ENCODE assay signal across 12 cellular contexts in genomic region chr3:112042842-112043280, GRCh38. TPM values are rescaled to one million over a fixed set of nuclear protein-coding genes. Genes with fewer than 3 reads are reported as not detected.
DNase-seq lines count a peak whose midpoint lies in the region; ATAC-seq and TF ChIP-seq lines count a peak whose summit lies in the region.
"Had no signal": no experiment of that assay in that cellular context is flagged by ENCODE, and none has a peak within 500 bp of the region (broad histone marks: within the 10 kb centered on the region; RNA-seq: fewer than 3 reads in every experiment).

No MANE protein-coding gene starts in this region.

- no peak overlapping the region for H2AK5ac ChIP-seq in trophoblast cell (ENCODE audit: low read length)

- no peak overlapping the region for H4K12ac ChIP-seq in trophoblast cell (ENCODE audit: low read depth, low read length)

- TF ChIP-seq CTCF in heart right ventricle (IDR thresholded peaks at IDR 0.05) (no peak), sigmoid colon (IDR thresholded peaks at IDR 0.05) (no peak)

- WGBS in heart right ventricle, 2 donors, result 62 to 72% methylated on average over 6 of the region's 6 CpGs
- WGBS in sigmoid colon, 2 donors, result 20 to 67% methylated on average over 6 of the region's 6 CpGs
- WGBS in trophoblast cell (ENCODE audit: extremely low coverage, insufficient coverage, insufficient read length), result no CpG with 5 or more reads among the region's 6 CpGs

- H3K9ac ChIP-seq in endocrine pancreas (ENCODE audit: control insufficient read depth, insufficient read depth, low read length) (no peak overlapping the region), trophoblast cell (ENCODE audit: low read length) (no peak overlapping the region)

- intact Hi-C loops in heart right ventricle (cut with DNase I), result loop anchor here in 7 of 10 donors (2.0 to 10.0 kb wide), 7 partner anchors 48 to 378 kb away; partner anchors contain the start of gene TAGLN3 (in 1 of the 7)
- intact Hi-C loops in Right ventricle myocardium inferior (cut with DNase I), result loop anchor here (2.0 kb wide), 3 partner anchors 30 to 374 kb away; no protein-coding TSS in a partner anchor
- intact Hi-C loops in sigmoid colon (cut with DNase I), result loop anchor here (1.0 kb wide), 1 partner anchor 374 kb away; no protein-coding TSS in a partner anchor

- H4K91ac ChIP-seq in trophoblast cell (ENCODE audit: low read depth, low read length), result no peak overlapping the region

- ATAC-seq in heart right ventricle (peak in 6 of 8 donors; percentile 20 to 46 (median 36)), Right ventricle myocardium inferior (no peak)

- no peak overlapping the region for H3K4ac ChIP-seq in trophoblast cell (ENCODE audit: low read depth, low read length)

- H3K9me3 ChIP-seq in heart right ventricle (no peaks in the 10 kb centered on the region), endocrine pancreas (ENCODE audit: control insufficient read depth, low read length) (no peaks in the 10 kb centered on the region), sigmoid colon (no peaks in the 10 kb centered on the region), trophoblast cell (ENCODE audit: insufficient read depth, low read depth, low read length) (no peaks in the 10 kb centered on the region)
- H3K9me3 ChIP-seq: gastroesophageal sphincter had no signal

- no peak overlapping the region for H2BK120ac ChIP-seq in trophoblast cell (ENCODE audit: insufficient read depth, low read length, poor library complexity)

- no peak for TF ChIP-seq POLR2A in sigmoid colon (IDR thresholded peaks at IDR 0.05)

- H3K27me3 ChIP-seq in heart right ventricle (no peaks in the 10 kb centered on the region), endocrine pancreas (ENCODE audit: control insufficient read depth, insufficient read depth, low read length) (no peaks in the 10 kb centered on the region), sigmoid colon (no peaks in the 10 kb centered on the region), trophoblast cell (ENCODE audit: insufficient read depth, low read length) (no peaks in the 10 kb centered on the region)
- H3K27me3 ChIP-seq: gastroesophageal sphincter had no signal

- H3K79me1 ChIP-seq in trophoblast cell (ENCODE audit: low read length), result no peaks in the 10 kb centered on the region

- H3K4me3 ChIP-seq in heart right ventricle (no peak overlapping the region), endocrine pancreas (ENCODE audit: control insufficient read depth, insufficient read depth, low read length) (peak overlapping the region; percentile 61), sigmoid colon (no peak overlapping the region), trophoblast cell (ENCODE audit: low read depth, low read length) (no peak overlapping the region)
- H3K4me3 ChIP-seq: skin epidermis had no signal

- no peaks in the 10 kb centered on the region for H3K79me2 ChIP-seq in trophoblast cell (ENCODE audit: control insufficient read depth, insufficient read depth, low read length, poor library complexity)

- no peak overlapping the region for H3K14ac ChIP-seq in trophoblast cell (ENCODE audit: low read length)

- no peak overlapping the region for H2BK5ac ChIP-seq in trophoblast cell (ENCODE audit: low read depth, low read length, poor library complexity)

- H2BK12ac ChIP-seq in trophoblast cell (ENCODE audit: low read length), result no peak overlapping the region

- H4K8ac ChIP-seq in trophoblast cell (ENCODE audit: low read depth, low read length), result no peak overlapping the region

- H3K4me2 ChIP-seq in trophoblast cell (ENCODE audit: low read length), result no peak overlapping the region

- H3K27ac ChIP-seq in heart right ventricle (no peak overlapping the region), sigmoid colon (no peak overlapping the region), trophoblast cell (ENCODE audit: low read depth, low read length) (no peak overlapping the region)
- H3K27ac ChIP-seq: gastroesophageal sphincter, skin epidermis had no signal

- TF ChIP-seq EP300 in sigmoid colon (IDR thresholded peaks at IDR 0.05), result no peak

- DNase-seq in heart right ventricle (no peak), Right ventricle myocardium inferior (ENCODE audit: missing footprints) (no peak), NCI-H345 (lab: John Stamatoyannopoulos, UW) (peak; percentile 97), stromal cell of bone marrow (ENCODE audit: low read depth) (peak; percentile 2), sigmoid colon (no peak), trophoblast cell (no peak)
- DNase-seq in stimulated activated CD4-positive, alpha-beta T cell treated with anti-CD3 and anti-CD28 coated beads, Interleukin-4, amount 100 ng/mL, for 4 hours, result no peak
- DNase-seq: NK-92 treated with Interleukin-12 subunit alpha and Interleukin-12 subunit beta, amount 100 ng/mL, for 24 hours had no signal

- H3K36me3 ChIP-seq in heart right ventricle, result no peaks in the 10 kb centered on the region
- H3K36me3 ChIP-seq in endocrine pancreas (ENCODE audit: control insufficient read depth, insufficient read depth, low read length), result no peaks in the 10 kb centered on the region
- H3K36me3 ChIP-seq in sigmoid colon, result no peaks in the 10 kb centered on the region
- H3K36me3 ChIP-seq in trophoblast cell (ENCODE audit: control insufficient read depth in 1 of 2, insufficient read depth in 2 of 2, low read length in 2 of 2), result no peaks in the 10 kb centered on the region
- H3K36me3 ChIP-seq: gastroesophageal sphincter had no signal

- no peak overlapping the region for H2AFZ ChIP-seq in trophoblast cell (ENCODE audit: insufficient read depth, low read length, poor library complexity)

- H3K18ac ChIP-seq in trophoblast cell (ENCODE audit: low read length), result no peak overlapping the region

- no peak overlapping the region for H3K23ac ChIP-seq in trophoblast cell (ENCODE audit: low read length)

- H3K4me1 ChIP-seq in heart right ventricle (peaks cover 0 to 9% (median 0%) of the 10 kb centered on the region in 9 donors), endocrine pancreas (ENCODE audit: control insufficient read depth, insufficient read depth, low read length) (peaks cover 17% of the 10 kb centered on the region), sigmoid colon (peaks cover 0 to 8% (median 2%) of the 10 kb centered on the region in 4 donors), trophoblast cell (ENCODE audit: control insufficient read depth in 1 of 2, insufficient read depth in 2 of 2, low read length in 2 of 2) (no peaks in the 10 kb centered on the region)

RNA-seq across cellular contexts. Expression of gene TMPRSS7, which starts 8.3 kb away (rescaled TPM):
- not detected for total RNA-seq in heart right ventricle
- polyA plus RNA-seq in heart right ventricle, result not detected
- total RNA-seq in Right ventricle myocardium inferior, result not detected
- total RNA-seq in sigmoid colon, result not detected
- under 1 TPM in 1 of 3 donors, not detected in 2; under 0.01 TPM for polyA plus RNA-seq in sigmoid colon
- 0.03 TPM in 1 of 2 replicates, not detected in the other for polyA plus RNA-seq in trophoblast cell (2013)
- total RNA-seq: gastroesophageal sphincter, mesothelial cell of epicardium had no signal

RNA-seq across cellular contexts. Expression of gene C3orf52, which starts 43.3 kb away (rescaled TPM):
- total RNA-seq in heart right ventricle, result 1 to 10 TPM; 3.5 to 9.8 (median 5.0) TPM
- polyA plus RNA-seq in heart right ventricle, result 1 to 10 TPM; 3.1 to 6.0 TPM
- total RNA-seq in Right ventricle myocardium inferior, result 1.8 TPM
- total RNA-seq in sigmoid colon, result 1 to 10 TPM in 2 of 4 donors, under 1 TPM in 2; 0.36 to 2.2 (median 1.3) TPM
- polyA plus RNA-seq in sigmoid colon, result 10 to 100 TPM; 10.2 to 17.4 (median 12.5) TPM
- polyA plus RNA-seq in trophoblast cell (2013), result 11.3 and 11.6 TPM in 2 replicates

RNA-seq across cellular contexts. Expression of gene TAGLN3, which starts 44.1 kb away (rescaled TPM):
- 1 to 10 TPM in 2 of 10 donors, under 1 TPM in 5, not detected in 3; 0.36 to 1.1 (median 0.58) TPM for total RNA-seq in heart right ventricle
- under 1 TPM; 0.10 to 0.66 TPM for polyA plus RNA-seq in heart right ventricle
- not detected for total RNA-seq in Right ventricle myocardium inferior
- 10 to 100 TPM in 3 of 4 donors, 1 to 10 TPM in 1; 7.7 to 17.8 (median 16.7) TPM for total RNA-seq in sigmoid colon
- 1 to 10 TPM in 1 of 3 donors, not detected in 2; 4.3 TPM for polyA plus RNA-seq in sigmoid colon
- polyA plus RNA-seq in trophoblast cell (2013), result 0.10 TPM in 1 of 2 replicates, not detected in the other

Comparison
In these comparisons a context has a peak if more than half of its experiments do, and no peak if none do; other contexts are left out.
1. DNase-seq: peak in NCI-H345 (single experiment) and stromal cell of bone marrow (single experiment); none in heart right ventricle (0 of 2), Right ventricle myocardium inferior (single experiment), stimulated activated CD4-positive, alpha-beta T cell treated with anti-CD3 and anti-CD28 coated beads, Interleukin-4, amount 100 ng/mL, for 4 hours (0 of 2), sigmoid colon (single experiment) and trophoblast cell (0 of 2).